ENCODE assay signal across 33 cellular contexts in the genomic region with DNA sequence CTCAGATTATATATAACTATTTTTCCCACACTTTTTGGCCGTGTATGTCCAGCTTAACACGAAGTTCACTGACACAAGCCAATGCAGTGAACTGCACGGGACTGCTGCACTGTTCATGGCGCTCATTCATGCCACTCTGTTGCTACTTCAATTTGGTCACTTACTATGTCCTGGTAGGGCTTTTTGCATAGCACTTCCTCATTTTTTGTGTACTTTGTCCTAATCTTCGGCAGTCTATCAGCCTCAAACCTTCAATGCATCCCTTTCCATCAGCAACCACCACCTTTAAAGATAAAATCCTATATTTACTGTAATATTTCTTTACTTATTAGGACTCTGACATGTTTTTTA. TPM values are rescaled to one million over a fixed set of nuclear protein-coding genes. Genes with fewer than 3 reads are reported as not detected.
DNase-seq lines count a peak whose midpoint lies in the region; ATAC-seq, FAIRE-seq and TF ChIP-seq lines count a peak whose summit lies in the region.
"Had no signal": no experiment of that assay in that cellular context is flagged by ENCODE, and none has a peak within 500 bp of the region (broad histone marks: within the 10 kb centered on the region; RNA-seq: fewer than 3 reads in every experiment).

No MANE protein-coding gene starts in this region.

- H3K27ac ChIP-seq in hepatocyte (no peak overlapping the region), upper lobe of right lung (no peak overlapping the region)
- H3K27ac ChIP-seq: 22Rv1, cardiac muscle cell, coronary artery, esophagus muscularis mucosa, RWPE1, SK-N-MC, tibial artery had no signal

- H3K36me3 ChIP-seq in hepatocyte (replicated peaks; ENCODE audit: insufficient read depth, low read depth) (no peaks in the 10 kb centered on the region), upper lobe of right lung (no peaks in the 10 kb centered on the region)
- H3K36me3 ChIP-seq: cardiac muscle cell, esophagus muscularis mucosa, tibial artery had no signal

- H3K27ac Mint-ChIP-seq in glutamatergic neuron (ENCODE audit: unreplicated experiment), result no peak overlapping the region
- H3K27ac Mint-ChIP-seq: activated CD8-positive, alpha-beta memory T cell treated with anti-CD3 and anti-CD28 coated beads, Interleukin-2, amount 10 ng/mL, durations not matched to agents 7 days and 5 days; activated naive CD4-positive, alpha-beta T cell treated with anti-CD3 and anti-CD28 coated beads, Interleukin-2, amount 50 U/mL, for 24 hours; CD8-positive, alpha-beta T cell; effector memory CD8-positive, alpha-beta T cell; stimulated activated naive CD8-positive, alpha-beta T cell treated with anti-CD3 and anti-CD28 coated beads, Interleukin-15, amount 100 ng/mL, for 72 hours; T-helper 2 cell treated with Interferon-gamma antibody and Interleukin-4, amounts not matched to agents 5 μg/mL and 100 μg/mL, for 36 hours had no signal

- H3K27me3 ChIP-seq in hepatocyte (no peaks in the 10 kb centered on the region), upper lobe of right lung (no peaks in the 10 kb centered on the region)
- H3K27me3 ChIP-seq: cardiac muscle cell, esophagus muscularis mucosa, tibial artery had no signal

- peaks cover 1% of the 10 kb centered on the region for H3K27me3 Mint-ChIP-seq in glutamatergic neuron (ENCODE audit: unreplicated experiment)
- H3K27me3 Mint-ChIP-seq: activated CD8-positive, alpha-beta memory T cell treated with anti-CD3 and anti-CD28 coated beads, Interleukin-2, amount 10 ng/mL, durations not matched to agents 7 days and 5 days; effector memory CD8-positive, alpha-beta T cell; stimulated activated naive CD8-positive, alpha-beta T cell treated with anti-CD3 and anti-CD28 coated beads, Interleukin-15, amount 100 ng/mL, for 72 hours had no signal

- in situ Hi-C loops in ACHN (cut with HindIII; ENCODE audit: low pct_ligation_motif_present, low pct_unique_long_range_greater_than_20kb, low sequenced_read_pairs), result no loop called here

- no peaks in the 10 kb centered on the region for H4K20me1 ChIP-seq in hepatocyte (ENCODE audit: insufficient read depth, poor library complexity, severe bottlenecking)

- no peak for FAIRE-seq in frontal cortex (lab: Jason Lieb, UNC)
- FAIRE-seq: GM18507 had no signal

- peak; percentile 31 for DNase-seq in DMS53 (lab: John Stamatoyannopoulos, UW)
- DNase-seq in DMS53 treated with DMSO at 0.1 percent for 48 hours (lab: John Stamatoyannopoulos, UW; ENCODE audit: unreplicated experiment), result no peak
- DNase-seq in OCI-M1 (lab: John Stamatoyannopoulos, UW), result peak; percentile 14
- DNase-seq in hepatocyte (ENCODE audit: low spot score), result no peak
- no peak for DNase-seq in upper lobe of right lung
- DNase-seq in glutamatergic neuron, result no peak
- no peak for DNase-seq in frontal cortex (ENCODE audit: low spot score in 2 of 2)
- no peak for DNase-seq in ACHN
- DNase-seq: activated CD4-positive, alpha-beta T cell treated with anti-CD3 and anti-CD28 coated beads, Interleukin-2, amount 50 U/mL, for 1 hour; activated CD8-positive, alpha-beta memory T cell treated with anti-CD3 and anti-CD28 coated beads, Interleukin-2, amount 10 ng/mL, durations not matched to agents 7 days and 5 days; CD8-positive, alpha-beta T cell; effector memory CD8-positive, alpha-beta T cell; foreskin melanocyte; H7; hypothalamus; IMR-90; NCI-H1436 treated with DMSO at 0.1 percent for 48 hours; NCI-H510A treated with DMSO at 0.1 percent for 48 hours; NK-92 treated with Interleukin-12 subunit alpha and Interleukin-12 subunit beta, amount 100 ng/mL, for 24 hours; stimulated activated CD4-positive, alpha-beta T cell treated with anti-CD3 and anti-CD28 coated beads, Interleukin-15, amount 100 ng/mL, for 24 hours; stimulated activated naive CD8-positive, alpha-beta T cell treated with anti-CD3 and anti-CD28 coated beads, Interleukin-15, amount 100 ng/mL, for 72 hours; tibial artery had no signal

- no peaks in the 10 kb centered on the region for H3K9me3 Mint-ChIP-seq in glutamatergic neuron (ENCODE audit: unreplicated experiment)
- H3K9me3 Mint-ChIP-seq: activated naive CD4-positive, alpha-beta T cell treated with anti-CD3 and anti-CD28 coated beads, Interleukin-2, amount 50 U/mL, for 24 hours; effector memory CD8-positive, alpha-beta T cell; stimulated activated naive CD8-positive, alpha-beta T cell treated with anti-CD3 and anti-CD28 coated beads, Interleukin-15, amount 100 ng/mL, for 72 hours; T-helper 2 cell treated with Interferon-gamma antibody and Interleukin-4, amounts not matched to agents 5 μg/mL and 100 μg/mL, for 36 hours had no signal

- H3K4me3 ChIP-seq in hepatocyte (no peak overlapping the region), upper lobe of right lung (no peak overlapping the region)
- H3K4me3 ChIP-seq: cardiac muscle cell, coronary artery, esophagus muscularis mucosa, SK-N-MC, tibial artery had no signal

- peaks cover 4% of the 10 kb centered on the region for H3K4me1 Mint-ChIP-seq in glutamatergic neuron (ENCODE audit: low read depth, unreplicated experiment)

- TF ChIP-seq CTCF in hepatocyte (IDR thresholded peaks at IDR 0.05; ENCODE audit: poor library complexity) (no peak), upper lobe of right lung (IDR thresholded peaks at IDR 0.05) (no peak), glutamatergic neuron (IDR thresholded peaks at IDR 0.05; ENCODE audit: partially characterized antibody, unreplicated experiment) (no peak)

- peaks cover 70% of the 10 kb centered on the region for H3K79me2 ChIP-seq in hepatocyte

- H3K9me3 ChIP-seq in hepatocyte (ENCODE audit: low read depth) (no peaks in the 10 kb centered on the region), upper lobe of right lung (no peaks in the 10 kb centered on the region)
- H3K9me3 ChIP-seq: esophagus muscularis mucosa, tibial artery had no signal

- peak overlapping the region; percentile 1 for H3K4me2 ChIP-seq in hepatocyte

- H3K9me2 ChIP-seq in hepatocyte (replicated peaks; ENCODE audit: insufficient read depth), result no peaks in the 10 kb centered on the region

- intact Hi-C loops in upper lobe of right lung (cut with DNase I), result no loop called here

- no peaks in the 10 kb centered on the region for H3K4me1 ChIP-seq in hepatocyte (ENCODE audit: insufficient read depth)
- no peaks in the 10 kb centered on the region for H3K4me1 ChIP-seq in upper lobe of right lung

- no peak overlapping the region for H3K4me3 Mint-ChIP-seq in glutamatergic neuron (ENCODE audit: unreplicated experiment)
- H3K4me3 Mint-ChIP-seq: activated CD8-positive, alpha-beta memory T cell treated with anti-CD3 and anti-CD28 coated beads, Interleukin-2, amount 10 ng/mL, durations not matched to agents 7 days and 5 days; activated naive CD4-positive, alpha-beta T cell treated with anti-CD3 and anti-CD28 coated beads, Interleukin-2, amount 50 U/mL, for 24 hours; CD8-positive, alpha-beta T cell; effector memory CD8-positive, alpha-beta T cell; stimulated activated naive CD8-positive, alpha-beta T cell treated with anti-CD3 and anti-CD28 coated beads, Interleukin-15, amount 100 ng/mL, for 72 hours; T-helper 2 cell treated with Interferon-gamma antibody and Interleukin-4, amounts not matched to agents 5 μg/mL and 100 μg/mL, for 36 hours had no signal

- ATAC-seq in upper lobe of right lung, result peak; percentile 35
- ATAC-seq: activated CD8-positive, alpha-beta memory T cell treated with anti-CD3 and anti-CD28 coated beads, Interleukin-2, amount 10 ng/mL, durations not matched to agents 7 days and 5 days; CD8-positive, alpha-beta T cell; effector memory CD8-positive, alpha-beta T cell; sciatic nerve; stimulated activated naive CD8-positive, alpha-beta T cell treated with anti-CD3 and anti-CD28 coated beads, Interleukin-15, amount 100 ng/mL, for 72 hours had no signal

- 78% methylated on average over 5 of the region's 5 CpGs for WGBS in hepatocyte (ENCODE audit: low lambda C conversion rate, missing lambda C conversion rate)

- H3K36me3 Mint-ChIP-seq in glutamatergic neuron (ENCODE audit: unreplicated experiment), result no peaks in the 10 kb centered on the region
- H3K36me3 Mint-ChIP-seq: activated CD8-positive, alpha-beta memory T cell treated with anti-CD3 and anti-CD28 coated beads, Interleukin-2, amount 10 ng/mL, durations not matched to agents 7 days and 5 days; activated naive CD4-positive, alpha-beta T cell treated with anti-CD3 and anti-CD28 coated beads, Interleukin-2, amount 50 U/mL, for 24 hours; CD8-positive, alpha-beta T cell had no signal

- H2AFZ ChIP-seq in hepatocyte, result no peak overlapping the region

RNA-seq across cellular contexts. Expression of gene ARHGAP32, which starts 18.7 kb away (rescaled TPM):
- total RNA-seq in hepatocyte (14.5 and 17.3 TPM in 2 replicates), upper lobe of right lung (25.7 TPM), glutamatergic neuron (ENCODE audit: unreplicated experiment) (45.3 TPM), frontal cortex (79.9 TPM)
- 9.9 and 10.0 TPM in 2 replicates for polyA plus RNA-seq in hepatocyte
- total RNA-seq: G401 had no signal

Comparison
In these comparisons a context has a peak if more than half of its experiments do, and no peak if none do; other contexts are left out.
1. DNase-seq: peak in DMS53 (single experiment) and OCI-M1 (single experiment); none in DMS53 treated with DMSO at 0.1 percent for 48 hours (single experiment), hepatocyte (single experiment), upper lobe of right lung (single experiment), glutamatergic neuron (single experiment), frontal cortex (0 of 2) and ACHN (single experiment).